In genomic region chr20:25058797-25059486, GRCh38 we compare ENCODE assay signal across 8 cellular contexts. TPM values are rescaled to one million over a fixed set of nuclear protein-coding genes. Genes with fewer than 3 reads are reported as not detected.
A peak's percentile ranks its signal among the peaks of the same experiment; 100 is the strongest.
DNase-seq lines count a peak whose midpoint lies in the region; ATAC-seq and TF ChIP-seq lines count a peak whose summit lies in the region.

No MANE protein-coding gene starts in this region.

- H3K36me3 Mint-ChIP-seq in activated CD4-positive, alpha-beta T cell treated with anti-CD3 and anti-CD28 coated beads, Interleukin-2, amount 10 ng/mL, durations not matched to agents 24 days and 14 days (ENCODE audit: low read depth): peaks cover 10% of the 10 kb centered on the region
- no peaks in the 10 kb centered on the region for H3K36me3 Mint-ChIP-seq in WTC11

- H3K9ac ChIP-seq in iPS-15b (ENCODE audit: low read depth, low read length): no peak overlapping the region
- peak overlapping the region; percentile 72 to 78 for H3K9ac ChIP-seq in stomach smooth muscle (ENCODE audit: low read length in 2 of 2)

- H3K4me3 ChIP-seq in iPS-15b (ENCODE audit: low read depth, low read length) (peak overlapping the region; percentile 67), stomach smooth muscle (ENCODE audit: low read length in 2 of 2) (peak overlapping the region; percentile 80 to 93)

- CTCF ChIA-PET in WTC11 (lab: Charles Lee) (interaction anchor here (1.4 to 2.0 kb wide), 2 partner anchors 63 to 65 kb away, joined by 5 to 7 read pairs; no protein-coding TSS in a partner anchor), HEK293T (lab: Yijun Ruan, JAX) (interaction anchor here (0.9 kb wide), 1 partner anchor 65 kb away, joined by 7 read pairs; no protein-coding TSS in a partner anchor)

- peak overlapping the region; percentile 85 for H3K27ac ChIP-seq in stomach smooth muscle (ENCODE audit: low read length)

- POLR2A ChIA-PET in WTC11 (lab: Charles Lee) (no interaction called here), HEK293T (lab: Yijun Ruan, JAX) (interaction anchor here (1.1 kb wide), 1 partner anchor 65 kb away, joined by 3 read pairs; no protein-coding TSS in a partner anchor)

- H3K36me3 ChIP-seq in iPS-15b (ENCODE audit: control insufficient read depth, insufficient read depth, low read length): no peaks in the 10 kb centered on the region
- no peaks in the 10 kb centered on the region for H3K36me3 ChIP-seq in stomach smooth muscle (ENCODE audit: control insufficient read depth in 2 of 2, insufficient read depth in 2 of 2, low read length in 2 of 2)

- no peaks in the 10 kb centered on the region for H3K9me3 Mint-ChIP-seq in activated CD4-positive, alpha-beta T cell treated with anti-CD3 and anti-CD28 coated beads, Interleukin-2, amount 10 ng/mL, durations not matched to agents 24 days and 14 days
- H3K9me3 Mint-ChIP-seq in WTC11: no peaks in the 10 kb centered on the region

- H3K27ac Mint-ChIP-seq in activated CD4-positive, alpha-beta T cell treated with anti-CD3 and anti-CD28 coated beads, Interleukin-2, amount 10 ng/mL, durations not matched to agents 24 days and 14 days: no peak overlapping the region
- no peak overlapping the region for H3K27ac Mint-ChIP-seq in WTC11

- peak; percentile 62 for DNase-seq in activated CD4-positive, alpha-beta T cell treated with anti-CD3 and anti-CD28 coated beads, Interleukin-2, amount 10 ng/mL, durations not matched to agents 24 days and 14 days
- DNase-seq in activated CD4-positive, alpha-beta T cell treated with anti-CD3 and anti-CD28 coated beads, Interleukin-2, amount 50 U/mL, for 1 hour: no peak
- DNase-seq in WTC11 (ENCODE audit: low spot score) (no peak), HEK293T (ENCODE audit: extremely low spot score) (no peak), NCI-H524 (lab: John Stamatoyannopoulos, UW) (no peak), NCI-H226 (no peak)

- TF ChIP-seq CTCF in WTC11 (IDR thresholded peaks at IDR 0.05): no peak

- intact Hi-C loops in activated CD4-positive, alpha-beta T cell treated with anti-CD3 and anti-CD28 coated beads, Interleukin-2, amount 10 ng/mL, durations not matched to agents 24 days and 14 days (cut with micrococcal nuclease): loop anchor here (1.0 to 2.0 kb wide), 3 partner anchors 110 to 251 kb away; partner anchors contain the start of genes CST7 and PYGB

- H3K4me1 Mint-ChIP-seq in activated CD4-positive, alpha-beta T cell treated with anti-CD3 and anti-CD28 coated beads, Interleukin-2, amount 10 ng/mL, durations not matched to agents 24 days and 14 days: peaks cover 32% of the 10 kb centered on the region
- peaks cover 6% of the 10 kb centered on the region; the same call in 1 of the 2 replicates for H3K4me1 Mint-ChIP-seq in WTC11

- ATAC-seq in WTC11: peak; percentile 12; the same call in 1 of the 2 replicates

- H3K4me1 ChIP-seq in iPS-15b (ENCODE audit: control insufficient read depth, insufficient read depth, low read length) (no peaks in the 10 kb centered on the region), stomach smooth muscle (ENCODE audit: control insufficient read depth, insufficient read depth, low read length) (peaks cover 51% of the 10 kb centered on the region)

- H3K4me3 Mint-ChIP-seq in activated CD4-positive, alpha-beta T cell treated with anti-CD3 and anti-CD28 coated beads, Interleukin-2, amount 10 ng/mL, durations not matched to agents 24 days and 14 days: peak overlapping the region; percentile 78
- H3K4me3 Mint-ChIP-seq in WTC11: peak overlapping the region; percentile 64

- peaks cover 46% of the 10 kb centered on the region for H3K27me3 Mint-ChIP-seq in activated CD4-positive, alpha-beta T cell treated with anti-CD3 and anti-CD28 coated beads, Interleukin-2, amount 10 ng/mL, durations not matched to agents 24 days and 14 days
- peaks cover 76% of the 10 kb centered on the region for H3K27me3 Mint-ChIP-seq in WTC11 (ENCODE audit: low read depth)

- H3K27me3 ChIP-seq in iPS-15b (ENCODE audit: control insufficient read depth, insufficient read depth, low read length): peaks cover 79% of the 10 kb centered on the region
- no peaks in the 10 kb centered on the region for H3K27me3 ChIP-seq in stomach smooth muscle (ENCODE audit: control insufficient read depth in 1 of 2, insufficient read depth in 2 of 2, low read length in 2 of 2)

- H3K9me3 ChIP-seq in iPS-15b (ENCODE audit: control insufficient read depth, insufficient read depth, low read length): no peaks in the 10 kb centered on the region
- H3K9me3 ChIP-seq in stomach smooth muscle (ENCODE audit: control insufficient read depth in 2 of 2, low read length in 2 of 2): no peaks in the 10 kb centered on the region

TF ChIP-seq in WTC11, 78 proteins besides CTCF, POLR2A, EP300 and RAD21:
- TF ChIP-seq NR1H2 (CRISPR knock-in tag; IDR thresholded peaks at IDR 0.05): no peak
- no peak for TF ChIP-seq ZNF423 (CRISPR knock-in tag; IDR thresholded peaks at IDR 0.05)
- no peak for TF ChIP-seq JUN (CRISPR knock-in tag; IDR thresholded peaks at IDR 0.05)
- TF ChIP-seq ZNF317 (CRISPR knock-in tag; IDR thresholded peaks at IDR 0.05; ENCODE audit: borderline replicate concordance, low read depth): no peak
- TF ChIP-seq NR2C2 (CRISPR knock-in tag; IDR thresholded peaks at IDR 0.05): no peak
- no peak for TF ChIP-seq ZBTB21 (CRISPR knock-in tag; IDR thresholded peaks at IDR 0.05; ENCODE audit: borderline replicate concordance)
- no peak for TF ChIP-seq IRF2 (CRISPR knock-in tag; IDR thresholded peaks at IDR 0.05; ENCODE audit: borderline replicate concordance, low read depth)
- no peak for TF ChIP-seq MXD4 (CRISPR knock-in tag; IDR thresholded peaks at IDR 0.05; ENCODE audit: borderline replicate concordance)
- no peak for TF ChIP-seq HMGXB4 (CRISPR knock-in tag; IDR thresholded peaks at IDR 0.05)
- no peak for TF ChIP-seq JAZF1 (CRISPR knock-in tag; IDR thresholded peaks at IDR 0.05)

TF ChIP-seq in HEK293T, 16 proteins besides CTCF, POLR2A, EP300 and RAD21:
- no peak for TF ChIP-seq HDGF (IDR thresholded peaks at IDR 0.05; ENCODE audit: borderline replicate concordance)
- no peak for TF ChIP-seq FOXK2 (IDR thresholded peaks at IDR 0.05)
TF ChIP-seq in HEK293T: peak in this region for 0.

RNA-seq across cellular contexts. Expression of gene ACSS1, which starts 1.0 kb away (rescaled TPM):
- total RNA-seq in activated CD4-positive, alpha-beta T cell treated with anti-CD3 and anti-CD28 coated beads, Interleukin-2, amount 10 ng/mL, durations not matched to agents 24 days and 14 days: 13.0 and 13.5 TPM in 2 replicates
- total RNA-seq in WTC11 (2021): 1.5 to 2.7 TPM (median 2.4 TPM) in 3 replicates

RNA-seq across cellular contexts. Expression of gene VSX1, which starts 23.0 kb away (rescaled TPM):
- total RNA-seq in activated CD4-positive, alpha-beta T cell treated with anti-CD3 and anti-CD28 coated beads, Interleukin-2, amount 10 ng/mL, durations not matched to agents 24 days and 14 days: not detected in 2 replicates
- total RNA-seq in WTC11 (2021): 0.23 TPM in 1 of 3 replicates, not detected in the others
